In the genomic region with DNA sequence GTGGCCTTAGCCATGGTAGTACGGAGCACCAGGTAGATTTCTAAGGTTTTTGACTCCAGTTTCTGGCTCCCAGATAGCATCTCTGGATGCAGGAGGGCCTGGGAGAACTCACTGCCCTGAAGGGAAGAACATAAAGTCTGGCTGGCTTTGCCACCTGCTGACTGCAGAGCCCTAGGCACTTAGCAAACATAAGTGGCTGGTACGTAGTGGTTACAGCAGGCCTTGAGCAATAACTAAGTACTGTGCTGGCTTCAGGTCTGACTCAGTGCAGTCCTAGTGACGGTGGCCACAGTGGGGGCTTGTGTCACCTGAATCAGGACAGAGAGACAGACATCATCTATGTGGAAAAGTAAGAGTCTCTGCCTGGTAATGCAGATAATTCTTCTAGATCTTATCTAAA, we compare ENCODE assay signal across 29 cellular contexts.
"Had no signal": no experiment of that assay in that cellular context is flagged by ENCODE, and none has a peak within 500 bp of the region (broad histone marks: within the 10 kb centered on the region; RNA-seq: fewer than 3 reads in every experiment).

No MANE protein-coding gene starts in this region.

- ATAC-seq: activated CD8-positive, alpha-beta memory T cell treated with anti-CD3 and anti-CD28 coated beads, Interleukin-2, amount 10 ng/mL, durations not matched to agents 7 days and 5 days; activated T-cell treated with anti-CD3 and anti-CD28 coated beads, Interleukin-2, amount 50 U/mL, for 72 hours; activated T-helper 17 cell treated with anti-CD3 and anti-CD28 coated beads, Interleukin-2, amount 50 U/mL, for 72 hours; K562; PC-3 had no signal

- H3K36me3 ChIP-seq: brain microvascular endothelial cell, Peyer's patch, SJSA1 had no signal

- H3K27ac ChIP-seq: brain microvascular endothelial cell, Peyer's patch, SJSA1, VCaP had no signal

- H3K4me1 ChIP-seq: Peyer's patch, SJSA1 had no signal

- H3K4me3 ChIP-seq: K562, Peyer's patch, SJSA1 had no signal

- DNase-seq: activated B cell treated with CpG ODN at 0.5 μM for 24 hours; activated CD4-positive, alpha-beta memory T cell treated with anti-CD3 and anti-CD28 coated beads, Interleukin-2, amount 10 ng/mL, durations not matched to agents 7 days and 5 days; activated CD4-positive, alpha-beta T cell treated with anti-CD3 and anti-CD28 coated beads for 4 hours; activated CD4-positive, CD25-positive, alpha-beta regulatory T cell treated with anti-CD3 and anti-CD28 coated beads, Interleukin-2, amount 50 U/mL, for 72 hours; activated CD8-positive, alpha-beta memory T cell treated with anti-CD3 and anti-CD28 coated beads for 24 hours; activated CD8-positive, alpha-beta memory T cell treated with anti-CD3 and anti-CD28 coated beads, Interleukin-2, amount 10 ng/mL, durations not matched to agents 7 days and 5 days; activated effector memory CD4-positive, alpha-beta T cell treated with anti-CD3 and anti-CD28 coated beads, Interleukin-2, amount 50 U/mL, for 16 hours; activated naive CD4-positive, alpha-beta T cell; activated naive CD4-positive, alpha-beta T cell treated with anti-CD3 and anti-CD28 coated beads, Interleukin-2, amount 50 U/mL, for 16 hours; activated naive CD8-positive, alpha-beta T cell treated with anti-CD3 and anti-CD28 coated beads for 36 hours; activated T-cell treated with anti-CD3 and anti-CD28 coated beads, Interleukin-2, amount 50 U/mL, for 1 hour; activated T-cell treated with anti-CD3 and anti-CD28 coated beads, Interleukin-2, amount 50 U/mL, for 72 hours; amniotic stem cell; aorta; brain microvascular endothelial cell; NCI-H1105; NCI-H1417 treated with DMSO at 0.1 percent for 48 hours; NCI-H187 treated with DMSO at 0.1 percent for 48 hours; NCI-H2081; NCI-H345; NCI-H524 treated with DMSO at 0.1 percent for 48 hours; PC-3; Peyer's patch; RPMI8226; SK-N-SH had no signal

- H3K27me3 ChIP-seq: brain microvascular endothelial cell, Peyer's patch, SJSA1 had no signal

- H3K9me3 ChIP-seq: Peyer's patch, SJSA1, SK-N-SH had no signal
